ENCODE assay signal across 14 cellular contexts in genomic region chrX:102892103-102892502, GRCh38. TPM values are rescaled to one million over a fixed set of nuclear protein-coding genes. Genes with fewer than 3 reads are reported as not detected.
"Had no signal": no experiment of that assay in that cellular context is flagged by ENCODE, and none has a peak within 500 bp of the region (broad histone marks: within the 10 kb centered on the region; RNA-seq: fewer than 3 reads in every experiment).

No MANE protein-coding gene starts in this region.

- H3K79me2 ChIP-seq: hepatocyte had no signal

- H3K27me3 ChIP-seq: hepatocyte, upper lobe of right lung had no signal

- H3K4me2 ChIP-seq: hepatocyte had no signal

- H3K4me1 ChIP-seq: lower lobe of right lung, upper lobe of right lung had no signal

- H3K4me3 ChIP-seq: hepatocyte, lower lobe of right lung, thoracic aorta, upper lobe of right lung had no signal

- H3K9me3 ChIP-seq: lower lobe of right lung, thoracic aorta, upper lobe of right lung had no signal

- ATAC-seq: activated T-cell treated with anti-CD3 and anti-CD28 coated beads, Interleukin-2, amount 50 U/mL, for 72 hours; lower lobe of right lung; sciatic nerve; stimulated activated effector memory CD8-positive, alpha-beta T cell treated with anti-CD3 and anti-CD28 coated beads, Interleukin-12 subunit alpha, Interleukin-12 subunit beta, amount 100 ng/mL, for 72 hours; T-helper 17 cell; upper lobe of right lung had no signal

- H3K36me3 ChIP-seq: lower lobe of right lung, thoracic aorta, upper lobe of right lung had no signal

- H2AFZ ChIP-seq: hepatocyte had no signal

- DNase-seq: activated CD4-positive, CD25-positive, alpha-beta regulatory T cell treated with anti-CD3 and anti-CD28 coated beads, Interleukin-2, amount 50 U/mL, for 72 hours; activated effector memory CD4-positive, alpha-beta T cell treated with anti-CD3 and anti-CD28 coated beads, Interleukin-2, amount 50 U/mL, for 16 hours; activated naive CD4-positive, alpha-beta T cell treated with anti-CD3 and anti-CD28 coated beads, Interleukin-2, amount 50 U/mL, for 16 hours; activated T-cell treated with anti-CD3 and anti-CD28 coated beads, Interleukin-2, amount 50 U/mL, for 72 hours; islet precursor cell; lower lobe of right lung; stimulated activated CD4-positive, alpha-beta T cell treated with anti-CD3 and anti-CD28 coated beads, Interleukin-4, amount 100 ng/mL, for 24 hours; T-helper 17 cell; upper lobe of right lung had no signal

- H3K27ac ChIP-seq: hepatocyte, lower lobe of right lung, thoracic aorta, upper lobe of right lung, VCaP had no signal

RNA-seq across cellular contexts. Expression of gene RAB40AL, which starts 45.0 kb away (rescaled TPM):
- total RNA-seq: hepatocyte had no signal
